ENCODE assay signal across 10 cellular contexts in genomic region chr14:75504411-75504810, GRCh38. TPM values are rescaled to one million over a fixed set of nuclear protein-coding genes. Genes with fewer than 3 reads are reported as not detected.
"Had no signal": no experiment of that assay in that cellular context is flagged by ENCODE, and none has a peak within 500 bp of the region (broad histone marks: within the 10 kb centered on the region; RNA-seq: fewer than 3 reads in every experiment).

No MANE protein-coding gene starts in this region.

- H3K9ac ChIP-seq: KMS-11 had no signal

- H3K27ac Mint-ChIP-seq: GM23338, H9 had no signal

- H3K4me1 Mint-ChIP-seq: GM23338, H9 had no signal

- FAIRE-seq: H1, H54 had no signal

- H3K27ac ChIP-seq: HL-60, KMS-11 had no signal

- DNase-seq: H9, HCEC 1CT, IMR-90, KBM-7 had no signal

- H3K4me2 ChIP-seq: GM23338, KMS-11 had no signal

- H2AFZ ChIP-seq: GM23338 had no signal

- H3K4me3 Mint-ChIP-seq: GM23338, H9 had no signal

- H3K4me3 ChIP-seq: GM23338 had no signal

- ATAC-seq: GM23338 had no signal

RNA-seq across cellular contexts. Expression of gene BATF, which starts 17.9 kb away (rescaled TPM):
- total RNA-seq: GM23338, H1, H9, HT1080, IMR-90 had no signal
- polyA plus RNA-seq: GM23338, H1, IMR-90 had no signal
